6 cellular contexts compared by ENCODE assay signal in the genomic region with DNA sequence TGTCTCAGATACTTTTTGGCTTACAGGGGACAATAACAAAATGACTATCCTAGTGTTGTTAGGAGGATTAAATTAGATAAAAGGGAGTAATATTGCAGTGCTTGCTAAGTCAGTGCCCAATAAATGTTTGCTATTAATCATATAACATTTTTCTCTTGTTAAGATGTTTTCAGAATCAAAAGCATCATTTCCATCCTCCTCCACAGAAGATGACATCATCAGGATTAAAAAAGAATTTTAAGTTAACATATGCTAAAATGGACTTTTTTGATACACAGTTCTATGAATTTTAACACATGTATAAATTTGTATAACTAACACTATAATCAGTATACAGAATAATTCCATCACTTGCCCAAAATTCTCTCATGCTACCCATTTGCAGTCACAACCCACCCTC.
"Had no signal": no experiment of that assay in that cellular context is flagged by ENCODE, and none has a peak within 500 bp of the region (broad histone marks: within the 10 kb centered on the region; RNA-seq: fewer than 3 reads in every experiment).

No MANE protein-coding gene starts in this region.

- H3K27ac Mint-ChIP-seq: IgD-negative memory B cell had no signal

- DNase-seq: IMR-90, KBM-7, KG1 had no signal

- H3K4me1 Mint-ChIP-seq: IgD-negative memory B cell had no signal

- H3K4me3 Mint-ChIP-seq: IgD-negative memory B cell had no signal

- H3K36me3 Mint-ChIP-seq: IgD-negative memory B cell had no signal

- H3K9ac ChIP-seq: KMS-11 had no signal

- H3K27ac ChIP-seq: HL-60, KMS-11 had no signal

- H3K4me2 ChIP-seq: KMS-11 had no signal
